ENCODE assay signal across 8 cellular contexts in the genomic region with DNA sequence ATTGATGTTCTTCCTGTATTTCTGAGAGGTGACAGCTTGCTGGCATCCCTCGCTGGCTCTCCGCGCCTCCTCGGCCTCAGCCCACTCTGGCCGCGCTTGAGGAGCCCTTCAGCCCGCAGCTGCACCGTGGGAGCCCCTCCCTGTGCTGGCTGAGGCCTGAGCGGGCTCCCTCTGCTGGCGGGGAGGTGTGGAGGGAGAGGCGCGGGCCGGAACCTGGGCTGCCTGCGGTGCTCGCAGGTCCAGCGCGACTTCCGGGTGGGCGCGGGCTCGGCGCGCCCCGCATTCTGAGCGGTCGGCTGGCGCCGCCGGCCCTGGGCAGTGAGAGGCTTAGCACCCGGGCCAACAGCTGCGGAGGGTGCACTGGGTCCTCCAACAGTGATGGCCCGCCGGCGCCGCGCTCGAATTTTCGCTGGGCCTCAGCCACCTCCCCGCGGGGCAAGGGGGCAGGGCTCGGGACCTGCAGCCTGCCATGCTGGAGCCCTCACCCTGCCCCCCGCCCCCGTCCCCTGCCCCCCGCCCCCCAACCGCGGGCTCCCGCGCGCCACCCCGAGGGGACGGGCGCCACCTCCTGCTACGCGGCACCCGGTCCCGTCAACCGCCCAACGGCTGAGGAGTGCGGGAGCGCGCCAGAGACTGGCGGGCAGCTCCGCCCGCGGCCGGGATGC.
DNase-seq lines count a peak whose midpoint lies in the region; ATAC-seq and TF ChIP-seq lines count a peak whose summit lies in the region.
"Not testable (repeated sequence)": the region's sequence is repeated elsewhere in the genome, so short reads cannot be mapped to it uniquely, and the experiment has no call there.

No MANE protein-coding gene starts in this region.

- not testable (repeated sequence) for H3K79me2 ChIP-seq in GM23338 (replicated peaks; ENCODE audit: insufficient read depth); PC-3 (ENCODE audit: low read length)

- not testable (repeated sequence) for BruUV-seq in A673 (replicated peaks; lab: Mats Ljungman, UMichigan); PC-3 (replicated peaks; lab: Mats Ljungman, UMichigan)

- H3K4me2 ChIP-seq in GM23338; PC-3 (ENCODE audit: low read length): not testable (repeated sequence)

- intact Hi-C loops in A673 (cut with micrococcal nuclease; ENCODE audit: unreplicated experiment); psoas muscle (cut with DNase I): not testable (repeated sequence)
- intact Hi-C loops in PC-3 (cut with micrococcal nuclease), result loop anchor here (5.0 kb wide), 1 partner anchor 369 kb away; no protein-coding TSS in a partner anchor

- H3F3A ChIP-seq in GM23338 (replicated peaks; ENCODE audit: low read depth); PC-3 (ENCODE audit: low read length, unreplicated experiment): not testable (repeated sequence)

- not testable (repeated sequence) for H3K9me3 ChIP-seq in A673 (ENCODE audit: low read depth, low read length, poor library complexity, severe bottlenecking); PC-3 (ENCODE audit: low read length); cardiac muscle cell (ENCODE audit: low read depth); psoas muscle

- not testable (repeated sequence) for H2AFZ ChIP-seq in GM23338; PC-3 (ENCODE audit: low read length)

- ATAC-seq in GM23338 (peak; percentile 82), PC-3 (peak; percentile 75), memory B cell (ENCODE audit: low read depth) (peak; percentile 43), psoas muscle (peak in 1 of 4 donors; percentile 73)

- not testable (repeated sequence) for H3K27me3 Mint-ChIP-seq in GM23338 (ENCODE audit: insufficient read depth, low read depth, poor library complexity); memory B cell

- not testable (repeated sequence) for H3K27ac ChIP-seq in A673 (ENCODE audit: low read depth, low read length, poor library complexity, severe bottlenecking); GM23338 (ENCODE audit: low read depth); PC-3 (ENCODE audit: low read length); psoas muscle
- peak overlapping the region; percentile 43 for H3K27ac ChIP-seq in cardiac muscle cell

- H4K20me1 ChIP-seq in GM23338 (replicated peaks; ENCODE audit: insufficient read depth); PC-3 (ENCODE audit: low read length): not testable (repeated sequence)

- H3K9ac ChIP-seq in PC-3 (ENCODE audit: low read length), result not testable (repeated sequence)

- H3K4me1 Mint-ChIP-seq in GM23338, memory B cell: not testable (repeated sequence)

- 0 out of 2 replicates have a peak, but pooled peaks have one; percentile 24 for TF ChIP-seq CTCF in A673 (conservative IDR thresholded peaks at IDR 0.05; ENCODE audit: low read depth, low read length)
- peak in 1 of 2 experiments; percentile 32; a peak in 2 of 4 replicates for TF ChIP-seq CTCF in GM23338 (conservative IDR thresholded peaks at IDR 0.05; ENCODE audit: low read depth in 2 of 2)
- peak; percentile 20; the same call in 1 of the 2 replicates for TF ChIP-seq CTCF in PC-3 (conservative IDR thresholded peaks at IDR 0.05; ENCODE audit: low read depth, low read length)
- peak; percentile 17 for TF ChIP-seq CTCF in cardiac muscle cell (IDR thresholded peaks at IDR 0.05; ENCODE audit: low read depth, low read length)
- not testable (repeated sequence) for TF ChIP-seq CTCF in psoas muscle (IDR thresholded peaks at IDR 0.05)

- H3K36me3 ChIP-seq in A673 (ENCODE audit: insufficient read depth, low read length, poor library complexity, severe bottlenecking); GM23338 (ENCODE audit: insufficient read depth); PC-3 (ENCODE audit: low read depth, low read length); cardiac muscle cell; psoas muscle (ENCODE audit: insufficient read depth in 1 of 2, low read depth in 1 of 2): not testable (repeated sequence)

- not testable (repeated sequence) for H3K27me3 ChIP-seq in A673 (replicated peaks; ENCODE audit: insufficient read depth, low read depth, low read length, poor library complexity); GM23338 (ENCODE audit: insufficient read depth); PC-3 (ENCODE audit: low read length); cardiac muscle cell; psoas muscle (ENCODE audit: insufficient read depth in 3 of 3, low read length in 2 of 3)

- not testable (repeated sequence) for H3K9me3 Mint-ChIP-seq in GM23338, memory B cell

- POLR2A ChIA-PET in A673 (lab: Charles Lee; ENCODE audit: low non-redundant PET), result not testable (repeated sequence)
- POLR2A ChIA-PET in PC-3 (lab: Charles Lee; ENCODE audit: unreplicated experiment), result interaction anchor here (0.7 kb wide), 1 partner anchor 906 kb away, joined by 7 read pairs; no protein-coding TSS in a partner anchor

- peak overlapping the region; percentile 21 for H3K4me3 ChIP-seq in A673 (ENCODE audit: low read depth, low read length, poor library complexity, severe bottlenecking)
- peak overlapping the region; percentile 42 for H3K4me3 ChIP-seq in GM23338
- H3K4me3 ChIP-seq in PC-3 (ENCODE audit: low read length), result peak overlapping the region; percentile 58
- H3K4me3 ChIP-seq in cardiac muscle cell, result peak overlapping the region; percentile 67
- H3K4me3 ChIP-seq in psoas muscle, result peak overlapping the region; percentile 52

- not testable (repeated sequence) for H3K4me1 ChIP-seq in A673 (ENCODE audit: insufficient read depth, low read length, poor library complexity, severe bottlenecking); GM23338 (ENCODE audit: insufficient read depth); PC-3 (ENCODE audit: insufficient read depth, low read length); cardiac muscle cell (ENCODE audit: low read depth); psoas muscle

- not testable (repeated sequence) for DNase-seq in A673 (ENCODE audit: low spot score); PC-3; memory B cell (ENCODE audit: low spot score in 2 of 2)
- peak; percentile 10 for DNase-seq in GM23338 (ENCODE audit: low spot score)
- peak; percentile 6 for DNase-seq in activated gamma-delta T cell (lab: John Stamatoyannopoulos, UW)
- DNase-seq in ecto neural progenitor cell (ENCODE audit: low spot score), result peak; percentile 36
- DNase-seq in cardiac muscle cell (ENCODE audit: low read depth in 1 of 2, low spot score in 1 of 2), result peak; percentile 8 to 45
- DNase-seq in psoas muscle, result peak in 1 of 2 donors; percentile 74

- not testable (repeated sequence) for H3K36me3 Mint-ChIP-seq in GM23338 (ENCODE audit: low read depth); memory B cell

- not testable (repeated sequence) for H3K27ac Mint-ChIP-seq in GM23338, memory B cell

- not testable (repeated sequence) for H3K9me2 ChIP-seq in GM23338 (ENCODE audit: insufficient read depth); PC-3 (replicated peaks; ENCODE audit: low read length)

- CTCF ChIA-PET in A673 (lab: Charles Lee); PC-3 (lab: Charles Lee): not testable (repeated sequence)

- WGBS in psoas muscle, 3 donors, result 52 to 61% (median 54%) methylated on average over 4 to 25 of the region's 66 CpGs

- H3K4me3 Mint-ChIP-seq in GM23338, memory B cell: not testable (repeated sequence)
